ENCODE assay signal across 13 cellular contexts in genomic region chr1:47816325-47817071, GRCh38.
DNase-seq lines count a peak whose midpoint lies in the region; ATAC-seq and TF ChIP-seq lines count a peak whose summit lies in the region.
"Had no signal": no experiment of that assay in that cellular context is flagged by ENCODE, and none has a peak within 500 bp of the region (broad histone marks: within the 10 kb centered on the region; RNA-seq: fewer than 3 reads in every experiment).

No MANE protein-coding gene starts in this region.

- H3K27ac Mint-ChIP-seq in brain: peak overlapping the region in 3 of 5 experiments; percentile 8 to 14 (median 14)
- H3K27ac Mint-ChIP-seq: CD4-positive, alpha-beta T cell had no signal

- WGBS in mesodermal cell (ENCODE audit: insufficient coverage in 2 of 2), 2 experiments: 83 to 89% methylated on average over 3 to 4 of the region's 5 CpGs

- POLR2A ChIA-PET in HEK293 (lab: Yijun Ruan, JAX): no interaction called here

- peaks cover 0 to 3% (median 0%) of the 10 kb centered on the region in 5 experiments for H3K9me3 Mint-ChIP-seq in brain
- H3K9me3 Mint-ChIP-seq: CD4-positive, alpha-beta T cell had no signal

- no peak for ATAC-seq in esophagus mucosa
- no peak for ATAC-seq in HG02852 (IDR thresholded peaks at IDR 0.05; ENCODE audit: unreplicated experiment)

- H3K4me3 ChIP-seq in HEK293 (ENCODE audit: low read depth, low read length) (no peak overlapping the region), mesodermal cell (ENCODE audit: extremely low read depth, insufficient read depth, low read length, poor library complexity, severe bottlenecking) (no peak overlapping the region)
- H3K4me3 ChIP-seq: HAP-1 had no signal

- CTCF ChIA-PET in HEK293 (lab: Yijun Ruan, JAX): interaction anchor here (1.0 kb wide), 1 partner anchor 56 kb away, joined by 4 read pairs; no protein-coding TSS in a partner anchor

- TF ChIP-seq CTCF in HEK293 (tag by site-specific recombination; IDR thresholded peaks at IDR 0.05) (no peak), brain (conservative IDR thresholded peaks at IDR 0.05) (no peak)

- peaks cover 52% of the 10 kb centered on the region for H3K4me1 Mint-ChIP-seq in brain

- H3K9me3 ChIP-seq in HEK293 (ENCODE audit: control insufficient read depth, insufficient read depth, low read depth, low read length): no peaks in the 10 kb centered on the region
- H3K9me3 ChIP-seq in mesodermal cell (ENCODE audit: control insufficient read depth, low read length): no peaks in the 10 kb centered on the region
- H3K9me3 ChIP-seq: Caco-2, HAP-1 had no signal

- H3K4me1 ChIP-seq in HEK293 (ENCODE audit: control insufficient read depth, insufficient read depth, low read length): no peaks in the 10 kb centered on the region
- peaks cover 32% of the 10 kb centered on the region for H3K4me1 ChIP-seq in mesodermal cell (ENCODE audit: control insufficient read depth, insufficient read depth, low read length, poor library complexity, severe bottlenecking)
- H3K4me1 ChIP-seq: Caco-2, HAP-1 had no signal

- no peak overlapping the region for H3K4me3 Mint-ChIP-seq in brain
- H3K4me3 Mint-ChIP-seq: CD4-positive, alpha-beta T cell; IgD-negative memory B cell had no signal

- H3K36me3 ChIP-seq in HEK293 (ENCODE audit: control insufficient read depth in 2 of 2, insufficient read depth in 1 of 2, low read length in 2 of 2) (no peaks in the 10 kb centered on the region), mesodermal cell (ENCODE audit: control insufficient read depth, insufficient read depth, low read length) (no peaks in the 10 kb centered on the region)
- H3K36me3 ChIP-seq: HAP-1 had no signal

- no peak for DNase-seq in activated CD8-positive, alpha-beta memory T cell treated with anti-CD3 and anti-CD28 coated beads, Interleukin-2, amount 50 U/mL, for 48 hours
- DNase-seq: ACHN; AML-193; Caco-2; CD4-positive, alpha-beta T cell had no signal

- H3K27ac ChIP-seq in HEK293 (ENCODE audit: extremely low read depth, low read depth, low read length): no peak overlapping the region
- peak overlapping the region; percentile 37 for H3K27ac ChIP-seq in mesodermal cell (ENCODE audit: low read depth, low read length, severe bottlenecking)
- H3K27ac ChIP-seq: C4-2B had no signal

- no peaks in the 10 kb centered on the region for H3K36me3 Mint-ChIP-seq in brain
- H3K36me3 Mint-ChIP-seq: IgD-negative memory B cell had no signal

- peaks cover 14% of the 10 kb centered on the region for H3K27me3 Mint-ChIP-seq in brain

TF ChIP-seq in HEK293, 187 proteins besides CTCF, POLR2A, EP300 and RAD21:
- no peak for TF ChIP-seq KLF1 (tag by site-specific recombination; IDR thresholded peaks at IDR 0.05)
- no peak for TF ChIP-seq ZNF248 (tag by site-specific recombination; IDR thresholded peaks at IDR 0.05)
- no peak for TF ChIP-seq ZNF362 (tag by site-specific recombination; IDR thresholded peaks at IDR 0.05)
- TF ChIP-seq ZNF610 (tag by site-specific recombination; IDR thresholded peaks at IDR 0.05; ENCODE audit: borderline replicate concordance): no peak
- no peak for TF ChIP-seq ZNF416 (tag by site-specific recombination; IDR thresholded peaks at IDR 0.05)
- peak; percentile 91 for TF ChIP-seq ZNF768 (tag by site-specific recombination; IDR thresholded peaks at IDR 0.05)
- TF ChIP-seq YY1 (tag by site-specific recombination; IDR thresholded peaks at IDR 0.05): no peak
- TF ChIP-seq ZNF623 (tag by site-specific recombination; IDR thresholded peaks at IDR 0.05): peak; percentile 92
